In genomic region chr2:210477496-210477895, GRCh38 we compare ENCODE assay signal across 8 cellular contexts. TPM values are rescaled to one million over a fixed set of nuclear protein-coding genes. Genes with fewer than 3 reads are reported as not detected.
DNase-seq lines count a peak whose midpoint lies in the region; ATAC-seq and TF ChIP-seq lines count a peak whose summit lies in the region.

No MANE protein-coding gene starts in this region.

- ATAC-seq in naive B cell (ENCODE audit: low read depth in 2 of 2) (no peak), left lobe of liver (no peak)

- peak overlapping the region; percentile 77 to 100 (median 100) for H3K4me3 Mint-ChIP-seq in naive B cell

- peak overlapping the region in 5 of 6 donors; percentile 46 to 99 (median 93) for H3K27ac Mint-ChIP-seq in naive B cell

- H3K36me3 Mint-ChIP-seq in naive B cell = peaks cover 0 to 11% of the 10 kb centered on the region in 2 donors

- H3K4me1 Mint-ChIP-seq in naive B cell = peaks cover 21 to 37% (median 28%) of the 10 kb centered on the region in 3 donors

- DNase-seq in DMS53 (lab: John Stamatoyannopoulos, UW) = peak; percentile 7
- no peak for DNase-seq in DMS53 treated with DMSO at 0.1 percent for 48 hours (lab: John Stamatoyannopoulos, UW; ENCODE audit: unreplicated experiment)
- peak; percentile 34 for DNase-seq in RWPE1 (ENCODE audit: low spot score)
- peak; percentile 47 for DNase-seq in ecto neural progenitor cell (ENCODE audit: low spot score)
- no peak for DNase-seq in naive B cell
- DNase-seq in superior temporal gyrus (ENCODE audit: extremely low spot score) = no peak
- DNase-seq in left lobe of liver (ENCODE audit: low spot score) = no peak
- DNase-seq in SIG-M5 treated with dmso at 0.1 percent for 504 hours (lab: John Stamatoyannopoulos, UW; ENCODE audit: unreplicated experiment) = no peak

- CTCF ChIA-PET in RWPE1 (lab: Yijun Ruan, JAX) = interaction anchor here (0.6 to 0.9 kb wide), 2 partner anchors 26 to 1671 kb away, joined by 3 to 5 read pairs; no protein-coding TSS in a partner anchor

- POLR2A ChIA-PET in RWPE1 (lab: Yijun Ruan, JAX; ENCODE audit: low non-redundant PET) = no interaction called here

- no peaks in the 10 kb centered on the region for H3K27me3 Mint-ChIP-seq in naive B cell

- H3K27ac ChIP-seq in RWPE1 = no peak overlapping the region

- TF ChIP-seq CTCF in RWPE1 (conservative IDR thresholded peaks at IDR 0.05; ENCODE audit: low read depth) = no peak

- no peaks in the 10 kb centered on the region for H3K9me3 Mint-ChIP-seq in naive B cell

RNA-seq across cellular contexts. Expression of gene LANCL1, which starts 0.9 kb away (rescaled TPM):
- 10 to 100 TPM in 5 of 6 donors, 1 to 10 TPM in 1; 2.5 to 31.0 (median 20.9) TPM for polyA plus RNA-seq in naive B cell (ENCODE audit: low read depth in 6 of 6)
- total RNA-seq in left lobe of liver = 15.6 TPM

Comparison
In these comparisons a context has a peak if more than half of its experiments do, and no peak if none do; other contexts are left out.
1. DNase-seq: peak in DMS53 (single experiment), RWPE1 (single experiment) and ecto neural progenitor cell (single experiment); none in DMS53 treated with DMSO at 0.1 percent for 48 hours (single experiment), naive B cell (single experiment), superior temporal gyrus (single experiment), left lobe of liver (single experiment) and SIG-M5 treated with dmso at 0.1 percent for 504 hours (single experiment).